11 cellular contexts compared by ENCODE assay signal in the genomic region with DNA sequence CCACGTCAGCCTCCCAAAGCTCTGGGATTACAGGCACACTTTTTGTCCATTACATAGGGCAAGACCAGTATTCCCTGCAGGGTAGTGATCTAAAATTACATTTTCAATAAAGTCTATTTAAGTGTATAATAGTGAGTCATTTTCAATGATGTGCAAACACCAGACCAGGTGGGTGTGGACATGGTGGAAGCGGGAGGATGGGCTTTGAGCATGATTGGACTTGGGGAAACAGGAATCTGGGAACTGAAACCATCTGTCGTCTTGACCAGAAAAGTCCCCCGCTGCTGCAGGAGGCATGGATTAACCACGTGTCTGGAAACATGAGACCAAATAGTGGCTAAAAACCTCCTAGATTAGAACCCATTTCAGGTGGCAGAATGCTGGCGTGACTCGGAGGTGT. TPM values are rescaled to one million over a fixed set of nuclear protein-coding genes. Genes with fewer than 3 reads are reported as not detected.
DNase-seq lines count a peak whose midpoint lies in the region; FAIRE-seq and TF ChIP-seq lines count a peak whose summit lies in the region.
"Had no signal": no experiment of that assay in that cellular context is flagged by ENCODE, and none has a peak within 500 bp of the region (broad histone marks: within the 10 kb centered on the region; RNA-seq: fewer than 3 reads in every experiment).

No MANE protein-coding gene starts in this region.

- intact Hi-C loops in transverse colon (cut with DNase I; ENCODE audit: low total_unique reads), result no loop called here

- peak overlapping the region; percentile 88 to 95 (median 91) for H3K27ac ChIP-seq in transverse colon
- H3K27ac ChIP-seq: SJSA1 had no signal

- TF ChIP-seq CTCF in fibroblast of villous mesenchyme (IDR thresholded peaks at IDR 0.05; ENCODE audit: insufficient read depth, low read depth, low read length), result no peak
- TF ChIP-seq CTCF in transverse colon (IDR thresholded peaks at IDR 0.05), result no peak

- no peaks in the 10 kb centered on the region for H3K9me3 ChIP-seq in transverse colon
- H3K9me3 ChIP-seq: SJSA1 had no signal

- WGBS in transverse colon (ENCODE audit: low coverage in 1 of 2), 2 donors, result 36% methylated on average over 7 of the region's 7 CpGs; no CpG with 5 or more reads in 1 of the 2 donors

- DNase-seq in DMS153 (lab: John Stamatoyannopoulos, UW) (peak; percentile 73), DMS153 treated with DMSO at 0.1 percent for 48 hours (lab: John Stamatoyannopoulos, UW; ENCODE audit: unreplicated experiment) (no peak), RCC 7860 (ENCODE audit: low spot score) (peak; percentile 20), fibroblast of villous mesenchyme (ENCODE audit: low read depth) (peak; percentile 62), transverse colon (no peak), NCI-H1092 treated with DMSO at 0.1 percent for 48 hours (lab: John Stamatoyannopoulos, UW) (no peak), NAMALWA (ENCODE audit: low spot score) (no peak), midbrain (lab: John Stamatoyannopoulos, UW) (no peak)
- DNase-seq: activated naive CD4-positive, alpha-beta T cell had no signal

- no peak overlapping the region for H3K4me3 ChIP-seq in fibroblast of villous mesenchyme (ENCODE audit: low read depth, low read length)
- peak overlapping the region in 1 of 4 donors; percentile 65 for H3K4me3 ChIP-seq in transverse colon
- H3K4me3 ChIP-seq: SJSA1 had no signal

- no peak for TF ChIP-seq EP300 in transverse colon (IDR thresholded peaks at IDR 0.05; ENCODE audit: low read depth)

- no peaks in the 10 kb centered on the region for H3K27me3 ChIP-seq in transverse colon
- H3K27me3 ChIP-seq: SJSA1 had no signal

- no peak for FAIRE-seq in RCC 7860 (lab: Jason Lieb, UNC)
- FAIRE-seq: A204.1 had no signal

- peaks cover 10 to 55% (median 50%) of the 10 kb centered on the region in 4 donors for H3K4me1 ChIP-seq in transverse colon

- no peaks in the 10 kb centered on the region for H3K36me3 ChIP-seq in transverse colon
- H3K36me3 ChIP-seq: SJSA1 had no signal

- no peak for TF ChIP-seq POLR2A in transverse colon (IDR thresholded peaks at IDR 0.05)

- in situ Hi-C loops in transverse colon (cut with MboI; ENCODE audit: low pct_ligation_motif_present in 1 of 4, low pct_unique_long_range_greater_than_20kb in 1 of 4, low sequenced_read_pairs in 3 of 4), result no loop called here

RNA-seq across cellular contexts. Expression of gene FXYD3, which starts 4.9 kb away (rescaled TPM):
- not detected in 2 replicates for total RNA-seq in fibroblast of villous mesenchyme
- 1,000 to 10,000 TPM; 1,678 to 4,641 (median 3,622) TPM for total RNA-seq in transverse colon
- total RNA-seq: SJSA1 had no signal

RNA-seq across cellular contexts. Expression of gene LGI4, which starts 14.4 kb away (rescaled TPM):
- total RNA-seq in fibroblast of villous mesenchyme (not detected in 2 replicates), transverse colon (10 to 100 TPM in 3 of 4 donors, 1 to 10 TPM in 1; 9.8 to 71.8 (median 25.9) TPM)
- total RNA-seq: SJSA1 had no signal

RNA-seq across cellular contexts. Expression of gene FXYD1, which starts 18.1 kb away (rescaled TPM):
- 0.32 TPM in 1 of 2 replicates, not detected in the other for total RNA-seq in fibroblast of villous mesenchyme
- total RNA-seq in transverse colon, result 10 to 100 TPM in 2 of 4 donors, not detected in 2; 10.6 to 29.2 TPM
- total RNA-seq: SJSA1 had no signal

RNA-seq across cellular contexts. Expression of gene FXYD7, which starts 22.6 kb away (rescaled TPM):
- total RNA-seq in fibroblast of villous mesenchyme (under 0.01 TPM in 1 of 2 replicates, not detected in the other), transverse colon (not detected)
- total RNA-seq: SJSA1 had no signal

RNA-seq across cellular contexts. Expression of gene FXYD5, which starts 34.0 kb away (rescaled TPM):
- total RNA-seq in fibroblast of villous mesenchyme (20.3 and 24.5 TPM in 2 replicates), transverse colon (10 to 100 TPM in 2 of 4 donors, 1 to 10 TPM in 2; 2.0 to 57.2 (median 15.1) TPM)

Comparison
In these comparisons a context has a peak if more than half of its experiments do, and no peak if none do; other contexts are left out.
1. DNase-seq: peak in DMS153 (single experiment), RCC 7860 (single experiment) and fibroblast of villous mesenchyme (single experiment); none in DMS153 treated with DMSO at 0.1 percent for 48 hours (single experiment), transverse colon (single experiment), NCI-H1092 treated with DMSO at 0.1 percent for 48 hours (single experiment), NAMALWA (single experiment) and midbrain (single experiment).
2. RNA of gene FXYD3, which starts 4.9 kb away (total RNA-seq): 1,678 to 4,641 TPM in transverse colon; not detected in fibroblast of villous mesenchyme; every median in the first group is over 1,000 times any median in the second.
3. RNA of gene LGI4, which starts 14.4 kb away (total RNA-seq): 9.8 to 71.8 TPM in transverse colon; not detected in fibroblast of villous mesenchyme; every median in the first group is over 10 times any median in the second.